In genomic region chr9:131713016-131713415, GRCh38 we compare ENCODE assay signal across 11 cellular contexts. TPM values are rescaled to one million over a fixed set of nuclear protein-coding genes. Genes with fewer than 3 reads are reported as not detected.
DNase-seq lines count a peak whose midpoint lies in the region; ATAC-seq, FAIRE-seq and TF ChIP-seq lines count a peak whose summit lies in the region.
"Had no signal": no experiment of that assay in that cellular context is flagged by ENCODE, and none has a peak within 500 bp of the region (broad histone marks: within the 10 kb centered on the region; RNA-seq: fewer than 3 reads in every experiment).

No MANE protein-coding gene starts in this region.

- no peaks in the 10 kb centered on the region for H3K36me3 Mint-ChIP-seq in HFFc6 (ENCODE audit: low read depth)
- H3K36me3 Mint-ChIP-seq in activated T-helper 17 cell treated with anti-CD3 and anti-CD28 coated beads, Interleukin-2, amount 50 U/mL, for 72 hours (ENCODE audit: low read depth): peaks cover 74% of the 10 kb centered on the region

- no peak for ATAC-seq in activated T-helper 17 cell treated with anti-CD3 and anti-CD28 coated beads, Interleukin-2, amount 50 U/mL, for 72 hours (replicated peaks)
- ATAC-seq in lower lobe of right lung (no peak), HG02763 (IDR thresholded peaks at IDR 0.05; ENCODE audit: unreplicated experiment) (no peak)

- TF ChIP-seq CTCF in HFFc6 (IDR thresholded peaks at IDR 0.05) (no peak), lower lobe of right lung (IDR thresholded peaks at IDR 0.05) (no peak), stomach (IDR thresholded peaks at IDR 0.05) (no peak)

- H3K4me3 ChIP-seq in lower lobe of right lung (no peak overlapping the region), stomach (no peak overlapping the region), small intestine (ENCODE audit: low read depth in 1 of 2, low read length in 2 of 2) (no peak overlapping the region)

- whole genome bisulfite sequencing in stomach, 5 donors: 51 to 70% (median 53%) methylated on average over 8 of the region's 8 CpGs
- 85 to 91% (median 85%) methylated on average over 8 of the region's 8 CpGs for WGBS in small intestine, 3 donors

- peaks cover 6% of the 10 kb centered on the region for H3K36me3 ChIP-seq in lower lobe of right lung
- no peaks in the 10 kb centered on the region for H3K36me3 ChIP-seq in stomach
- no peaks in the 10 kb centered on the region for H3K36me3 ChIP-seq in small intestine (ENCODE audit: control insufficient read depth in 2 of 2, insufficient read depth in 2 of 2, low read length in 2 of 2)

- H3K9me3 Mint-ChIP-seq in HFFc6: no peaks in the 10 kb centered on the region
- H3K9me3 Mint-ChIP-seq in activated T-helper 17 cell treated with anti-CD3 and anti-CD28 coated beads, Interleukin-2, amount 50 U/mL, for 72 hours: no peaks in the 10 kb centered on the region
- H3K9me3 Mint-ChIP-seq: activated naive CD4-positive, alpha-beta T cell treated with anti-CD3 and anti-CD28 coated beads, Interleukin-2, amount 50 U/mL, for 24 hours had no signal

- H3K27me3 ChIP-seq in lower lobe of right lung (ENCODE audit: low read depth) (no peaks in the 10 kb centered on the region), stomach (no peaks in the 10 kb centered on the region), small intestine (ENCODE audit: control insufficient read depth in 2 of 2, insufficient read depth in 2 of 2, low read length in 2 of 2) (no peaks in the 10 kb centered on the region)

- H3K4me1 ChIP-seq in lower lobe of right lung (peaks cover 92% of the 10 kb centered on the region), stomach (peaks cover 47 to 93% (median 66%) of the 10 kb centered on the region in 4 donors), small intestine (ENCODE audit: control insufficient read depth in 2 of 2, insufficient read depth in 1 of 2, low read depth in 1 of 2, low read length in 1 of 2) (peaks cover 3 to 12% of the 10 kb centered on the region in 2 donors)

- DNase-seq in HFFc6 (no peak), lower lobe of right lung (no peak), stomach (peak; percentile 64), small intestine (no peak), NCI-H1092 (lab: John Stamatoyannopoulos, UW) (no peak)
- DNase-seq: midbrain, NCI-H446 treated with DMSO at 0.1 percent for 48 hours, SHP77 had no signal

- H3K4me3 Mint-ChIP-seq in HFFc6: no peak overlapping the region
- no peak overlapping the region for H3K4me3 Mint-ChIP-seq in activated T-helper 17 cell treated with anti-CD3 and anti-CD28 coated beads, Interleukin-2, amount 50 U/mL, for 72 hours
- H3K4me3 Mint-ChIP-seq: activated naive CD4-positive, alpha-beta T cell treated with anti-CD3 and anti-CD28 coated beads, Interleukin-2, amount 50 U/mL, for 24 hours had no signal

- peaks cover 62% of the 10 kb centered on the region for H3K4me1 Mint-ChIP-seq in HFFc6 (ENCODE audit: low read depth)
- H3K4me1 Mint-ChIP-seq in activated T-helper 17 cell treated with anti-CD3 and anti-CD28 coated beads, Interleukin-2, amount 50 U/mL, for 72 hours: peaks cover 52% of the 10 kb centered on the region

- no peaks in the 10 kb centered on the region for H3K9me3 ChIP-seq in lower lobe of right lung
- H3K9me3 ChIP-seq in stomach: no peaks in the 10 kb centered on the region
- no peaks in the 10 kb centered on the region for H3K9me3 ChIP-seq in small intestine (ENCODE audit: control insufficient read depth, low read depth)

- intact Hi-C loops in lower lobe of right lung (cut with DNase I) (no loop called here), stomach (cut with DNase I; ENCODE audit: low total_unique reads) (no loop called here)

- H3K27ac ChIP-seq in lower lobe of right lung: peak overlapping the region; percentile 78
- H3K27ac ChIP-seq in stomach: peak overlapping the region; percentile 73 to 91 (median 83)
- peak overlapping the region in 1 of 2 donors; percentile 62 for H3K27ac ChIP-seq in small intestine (ENCODE audit: low read depth in 1 of 2, low read length in 1 of 2)

- no peak for FAIRE-seq in small intestine (lab: Jason Lieb, UNC)

- H3K27me3 Mint-ChIP-seq in HFFc6 (ENCODE audit: insufficient read depth): peaks cover 4% of the 10 kb centered on the region; the same call in 1 of the 2 replicates
- H3K27me3 Mint-ChIP-seq in activated T-helper 17 cell treated with anti-CD3 and anti-CD28 coated beads, Interleukin-2, amount 50 U/mL, for 72 hours: no peaks in the 10 kb centered on the region
- H3K27me3 Mint-ChIP-seq: activated naive CD4-positive, alpha-beta T cell treated with anti-CD3 and anti-CD28 coated beads, Interleukin-2, amount 50 U/mL, for 24 hours had no signal

- TF ChIP-seq EP300 in stomach (IDR thresholded peaks at IDR 0.05): no peak

- TF ChIP-seq POLR2A in stomach (IDR thresholded peaks at IDR 0.05): no peak

- H3K27ac Mint-ChIP-seq in HFFc6: peak overlapping the region; percentile 97
- H3K27ac Mint-ChIP-seq in activated T-helper 17 cell treated with anti-CD3 and anti-CD28 coated beads, Interleukin-2, amount 50 U/mL, for 72 hours: peak overlapping the region; percentile 100
- H3K27ac Mint-ChIP-seq: activated naive CD4-positive, alpha-beta T cell treated with anti-CD3 and anti-CD28 coated beads, Interleukin-2, amount 50 U/mL, for 24 hours had no signal

RNA-seq across cellular contexts. Expression of gene RAPGEF1, which starts 26.9 kb away (rescaled TPM):
- 10 to 100 TPM; 38.6 to 46.6 (median 42.3) TPM for total RNA-seq in HFFc6 (2021; fragmentation: NEBNext Ultra II Directional; extraction: Animal tissue kit (Norgen Biotek cat#: 25700))
- total RNA-seq in activated T-helper 17 cell treated with anti-CD3 and anti-CD28 coated beads, Interleukin-2, amount 50 U/mL, for 72 hours: 100 to 1,000 TPM; 147 to 167 TPM
- total RNA-seq in lower lobe of right lung: 146 TPM
- total RNA-seq in stomach: 10 to 100 TPM; 33.2 to 84.6 (median 57.1) TPM
- 10 to 100 TPM in 2 of 3 donors, 1 to 10 TPM in 1; 8.4 to 19.1 (median 12.5) TPM for polyA plus RNA-seq in stomach
- polyA plus RNA-seq in small intestine: 10 to 100 TPM; 15.4 to 24.6 (median 17.9) TPM
